In the genomic region with DNA sequence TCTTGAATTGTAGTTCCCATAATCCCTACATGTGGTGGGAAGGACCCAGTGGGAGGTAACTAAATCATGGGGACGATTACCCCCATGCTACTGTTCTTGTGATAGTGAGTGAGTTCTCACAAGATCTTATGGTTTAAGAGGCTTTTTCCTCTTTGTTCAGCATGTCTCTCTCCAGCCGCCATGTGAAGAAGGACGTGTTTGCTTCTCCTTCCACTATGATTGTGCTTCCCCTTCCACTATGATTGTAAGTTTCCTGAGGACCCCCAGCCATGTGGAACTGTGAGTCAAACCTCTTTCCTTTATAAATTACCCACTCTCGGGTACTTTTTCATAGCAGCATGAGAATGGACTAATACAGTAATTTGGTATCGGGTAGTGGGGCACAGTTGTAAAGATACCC, we compare ENCODE assay signal across 9 cellular contexts.
"Had no signal": no experiment of that assay in that cellular context is flagged by ENCODE, and none has a peak within 500 bp of the region (broad histone marks: within the 10 kb centered on the region; RNA-seq: fewer than 3 reads in every experiment).

No MANE protein-coding gene starts in this region.

- H3K4me3 Mint-ChIP-seq: HFFc6 had no signal

- DNase-seq: GM23248, GOT3, H7, HFFc6, KBM-7 had no signal

- H3K27ac Mint-ChIP-seq: HFFc6 had no signal

- H3K27ac ChIP-seq: GM23248, HL-60 had no signal

- H3K27me3 Mint-ChIP-seq: IgD-negative memory B cell had no signal

- ATAC-seq: HCT116, HepG2 had no signal
